Comparison of ENCODE assay signal across 25 cellular contexts in the genomic region with DNA sequence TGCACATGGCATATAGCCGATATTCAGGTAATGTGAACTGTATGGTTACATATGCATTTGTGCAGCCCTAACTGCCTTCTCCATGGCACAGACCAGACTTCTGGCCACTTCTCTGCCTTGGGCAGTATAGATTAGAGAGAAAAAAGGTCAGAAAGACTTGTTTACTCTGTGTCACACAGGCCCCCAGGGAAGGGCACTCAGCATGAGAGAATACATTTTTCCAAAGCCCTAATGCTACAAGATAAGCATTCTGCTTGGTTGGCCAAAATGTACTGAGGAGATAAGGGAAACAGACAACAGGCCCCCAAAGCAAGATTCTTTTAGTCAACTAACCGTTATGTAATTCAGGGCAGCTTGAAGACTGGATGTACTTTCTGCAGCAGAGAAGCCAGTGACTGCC.
"Had no signal": no experiment of that assay in that cellular context is flagged by ENCODE, and none has a peak within 500 bp of the region (broad histone marks: within the 10 kb centered on the region; RNA-seq: fewer than 3 reads in every experiment).

No MANE protein-coding gene starts in this region.

- H3K4me2 ChIP-seq: neural progenitor cell, smooth muscle cell had no signal

- H3K79me2 ChIP-seq: parathyroid adenoma had no signal

- H3K9me3 ChIP-seq: esophagus squamous epithelium, left lung, right atrium auricular region, suprapubic skin, transverse colon had no signal

- H2AFZ ChIP-seq: neural progenitor cell, parathyroid adenoma had no signal

- H3K27ac ChIP-seq: coronary artery, esophagus squamous epithelium, left lung, neural progenitor cell, parathyroid adenoma, right atrium auricular region, suprapubic skin, transverse colon had no signal

- H3K9ac ChIP-seq: neural progenitor cell, parathyroid adenoma had no signal

- H3K4me3 ChIP-seq: coronary artery, esophagus squamous epithelium, left lung, neural progenitor cell, right atrium auricular region, smooth muscle cell, suprapubic skin, transverse colon had no signal

- H3K27me3 ChIP-seq: neural progenitor cell, right atrium auricular region, suprapubic skin, transverse colon had no signal

- H3K36me3 ChIP-seq: esophagus squamous epithelium, left lung, neural progenitor cell, right atrium auricular region, suprapubic skin, transverse colon had no signal

- FAIRE-seq: endometrium, frontal cortex, kidney had no signal

- ATAC-seq: effector memory CD8-positive, alpha-beta T cell; left lung; naive thymus-derived CD4-positive, alpha-beta T cell; sciatic nerve; stimulated activated naive CD8-positive, alpha-beta T cell treated with anti-CD3 and anti-CD28 coated beads, Interleukin-15, amount 100 ng/mL, for 72 hours had no signal

- H3K4me1 ChIP-seq: esophagus squamous epithelium, left lung, parathyroid adenoma, right atrium auricular region, suprapubic skin, transverse colon had no signal

- DNase-seq: dermis blood vessel endothelial cell; effector memory CD8-positive, alpha-beta T cell; esophagus squamous epithelium; head of caudate nucleus; kidney; left lung; mesenchymal stem cell; midbrain; naive thymus-derived CD4-positive, alpha-beta T cell; stimulated activated CD4-positive, alpha-beta T cell treated with anti-CD3 and anti-CD28 coated beads, Interleukin-12 subunit alpha, Interleukin-12 subunit beta, amount 100 ng/mL, for 4 hours; stimulated activated CD4-positive, alpha-beta T cell treated with anti-CD3 and anti-CD28 coated beads, Interleukin-1b, Interleukin-23, amount 100 ng/mL, for 48 hours; stimulated activated CD4-positive, alpha-beta T cell treated with anti-CD3 and anti-CD28 coated beads, Interleukin-4, amount 100 ng/mL, for 1 hour; stimulated activated CD8-positive, alpha-beta memory T cell treated with anti-CD3 and anti-CD28 coated beads, Interleukin-4, amount 100 ng/mL, for 48 hours; stimulated activated naive CD4-positive, alpha-beta T cell; stimulated activated naive CD8-positive, alpha-beta T cell treated with anti-CD3 and anti-CD28 coated beads, Interleukin-15, amount 100 ng/mL, for 72 hours; transverse colon had no signal
